ENCODE assay signal across 21 cellular contexts in genomic region chr10:126500866-126501265, GRCh38.
DNase-seq lines count a peak whose midpoint lies in the region; ATAC-seq and TF ChIP-seq lines count a peak whose summit lies in the region.
"Had no signal": no experiment of that assay in that cellular context is flagged by ENCODE, and none has a peak within 500 bp of the region (broad histone marks: within the 10 kb centered on the region; RNA-seq: fewer than 3 reads in every experiment).

No MANE protein-coding gene starts in this region.

- peaks cover 2% of the 10 kb centered on the region for H3K27me3 Mint-ChIP-seq in glutamatergic neuron (ENCODE audit: unreplicated experiment)
- H3K27me3 Mint-ChIP-seq in activated CD4-positive, alpha-beta T cell treated with anti-CD3 and anti-CD28 coated beads for 36 hours, result no peaks in the 10 kb centered on the region
- H3K27me3 Mint-ChIP-seq: activated CD4-positive, alpha-beta T cell treated with anti-CD3 and anti-CD28 coated beads, Interleukin-2, amount 10 ng/mL, durations not matched to agents 24 days and 14 days; central memory CD8-positive, alpha-beta T cell had no signal

- H3K36me3 Mint-ChIP-seq in glutamatergic neuron (ENCODE audit: unreplicated experiment), result no peaks in the 10 kb centered on the region
- H3K36me3 Mint-ChIP-seq in activated CD4-positive, alpha-beta T cell treated with anti-CD3 and anti-CD28 coated beads for 36 hours (ENCODE audit: low read depth), result no peaks in the 10 kb centered on the region

- in situ Hi-C loops in brain microvascular endothelial cell (cut with HindIII; ENCODE audit: low pct_ligation_motif_present, low sequenced_read_pairs), result no loop called here

- DNase-seq in AG04449 (ENCODE audit: low read depth, low spot score), result peak; percentile 69
- DNase-seq in HT1080 (ENCODE audit: low read depth), result peak; percentile 32
- peak; percentile 35 for DNase-seq in brain microvascular endothelial cell
- DNase-seq in glutamatergic neuron, result no peak
- no peak for DNase-seq in medulla oblongata (ENCODE audit: extremely low spot score)
- no peak for DNase-seq in activated CD4-positive, alpha-beta T cell treated with anti-CD3 and anti-CD28 coated beads for 36 hours
- DNase-seq in right lobe of liver, result no peak
- DNase-seq: 8988T; activated CD4-positive, alpha-beta T cell treated with anti-CD3 and anti-CD28 coated beads, Interleukin-2, amount 10 ng/mL, durations not matched to agents 24 days and 14 days; activated naive CD4-positive, alpha-beta T cell treated with anti-CD3 and anti-CD28 coated beads, Interleukin-2, amount 50 U/mL, for 16 hours; H9; heart right ventricle; NCI-H1105; NCI-H2227 treated with DMSO at 0.1 percent for 48 hours; SHP77; T1000; thyroid gland had no signal

- H3K27me3 ChIP-seq in brain microvascular endothelial cell (replicated peaks) (no peaks in the 10 kb centered on the region), right lobe of liver (no peaks in the 10 kb centered on the region)
- H3K27me3 ChIP-seq: neutrophil, thyroid gland had no signal

- H3K4me3 ChIP-seq in AG04449 (ENCODE audit: low read depth, low read length) (no peak overlapping the region), brain microvascular endothelial cell (ENCODE audit: low read depth, low read length) (no peak overlapping the region), right lobe of liver (no peak overlapping the region)
- H3K4me3 ChIP-seq: heart right ventricle, K562, thyroid gland had no signal

- no peak overlapping the region for H3K27ac ChIP-seq in brain microvascular endothelial cell
- H3K27ac ChIP-seq in right lobe of liver, result no peak overlapping the region
- H3K27ac ChIP-seq: heart right ventricle, neutrophil, thyroid gland had no signal

- POLR2A ChIA-PET in AG04449 (lab: Yijun Ruan, JAX), result interaction anchor here (1.2 to 1.3 kb wide), 2 partner anchors 114 to 116 kb away, joined by 3 to 4 read pairs; no protein-coding TSS in a partner anchor
- POLR2A ChIA-PET in activated CD4-positive, alpha-beta T cell treated with anti-CD3 and anti-CD28 coated beads for 36 hours (lab: Charles Lee), result no interaction called here

- CTCF ChIA-PET in AG04449 (lab: Yijun Ruan, JAX), result interaction anchor here (0.9 to 8.6 kb wide), 7 partner anchors 13 to 567 kb away, joined by 3 to 116 read pairs (median 3); partner anchors contain the start of gene ADAM12
- CTCF ChIA-PET in activated CD4-positive, alpha-beta T cell treated with anti-CD3 and anti-CD28 coated beads for 36 hours (lab: Charles Lee), result interaction anchor here (0.8 to 1.0 kb wide), 2 partner anchors 114 to 518 kb away, joined by 3 to 4 read pairs; no protein-coding TSS in a partner anchor

- H3K4me3 Mint-ChIP-seq in glutamatergic neuron (ENCODE audit: unreplicated experiment), result no peak overlapping the region
- no peak overlapping the region for H3K4me3 Mint-ChIP-seq in activated CD4-positive, alpha-beta T cell treated with anti-CD3 and anti-CD28 coated beads for 36 hours
- H3K4me3 Mint-ChIP-seq: activated CD4-positive, alpha-beta T cell treated with anti-CD3 and anti-CD28 coated beads, Interleukin-2, amount 10 ng/mL, durations not matched to agents 24 days and 14 days; central memory CD8-positive, alpha-beta T cell; H9 had no signal

- H3K4me1 ChIP-seq in right lobe of liver, result no peaks in the 10 kb centered on the region
- H3K4me1 ChIP-seq: heart right ventricle, thyroid gland had no signal

- no peaks in the 10 kb centered on the region for H3K36me3 ChIP-seq in brain microvascular endothelial cell (replicated peaks)
- no peaks in the 10 kb centered on the region for H3K36me3 ChIP-seq in right lobe of liver
- H3K36me3 ChIP-seq: heart right ventricle, neutrophil, thyroid gland had no signal

- no peak for TF ChIP-seq POLR2A in right lobe of liver (IDR thresholded peaks at IDR 0.05)

- peaks cover 2% of the 10 kb centered on the region for H3K9me3 Mint-ChIP-seq in glutamatergic neuron (ENCODE audit: unreplicated experiment)
- H3K9me3 Mint-ChIP-seq in activated CD4-positive, alpha-beta T cell treated with anti-CD3 and anti-CD28 coated beads for 36 hours (ENCODE audit: low read depth), result no peaks in the 10 kb centered on the region
- H3K9me3 Mint-ChIP-seq: activated CD4-positive, alpha-beta T cell treated with anti-CD3 and anti-CD28 coated beads, Interleukin-2, amount 10 ng/mL, durations not matched to agents 24 days and 14 days; H9 had no signal

- no peaks in the 10 kb centered on the region for H3K4me1 Mint-ChIP-seq in glutamatergic neuron (ENCODE audit: low read depth, unreplicated experiment)
- H3K4me1 Mint-ChIP-seq in activated CD4-positive, alpha-beta T cell treated with anti-CD3 and anti-CD28 coated beads for 36 hours, result no peaks in the 10 kb centered on the region
- H3K4me1 Mint-ChIP-seq: activated CD4-positive, alpha-beta T cell treated with anti-CD3 and anti-CD28 coated beads, Interleukin-2, amount 10 ng/mL, durations not matched to agents 24 days and 14 days; central memory CD8-positive, alpha-beta T cell; H9 had no signal

- 32% methylated on average over 3 of the region's 3 CpGs for WGBS in right lobe of liver (ENCODE audit: insufficient coverage, low coverage, low lambda C conversion rate, missing lambda C conversion rate)

- TF ChIP-seq CTCF in AG04449 (IDR thresholded peaks at IDR 0.05; ENCODE audit: insufficient read depth, low read length, missing control alignments) (no peak), brain microvascular endothelial cell (IDR thresholded peaks at IDR 0.05; ENCODE audit: low read depth, low read length, missing control alignments) (peak; percentile 19), glutamatergic neuron (IDR thresholded peaks at IDR 0.05; ENCODE audit: partially characterized antibody, unreplicated experiment) (no peak), right lobe of liver (IDR thresholded peaks at IDR 0.05) (no peak)

- peak overlapping the region; percentile 17 for H3K27ac Mint-ChIP-seq in glutamatergic neuron (ENCODE audit: unreplicated experiment)
- no peak overlapping the region for H3K27ac Mint-ChIP-seq in activated CD4-positive, alpha-beta T cell treated with anti-CD3 and anti-CD28 coated beads for 36 hours
- H3K27ac Mint-ChIP-seq: activated CD4-positive, alpha-beta T cell treated with anti-CD3 and anti-CD28 coated beads, Interleukin-2, amount 10 ng/mL, durations not matched to agents 24 days and 14 days; H9 had no signal

- H3K9me3 ChIP-seq in right lobe of liver, result no peaks in the 10 kb centered on the region
- H3K9me3 ChIP-seq: heart right ventricle, neutrophil, thyroid gland had no signal

- no peak for ATAC-seq in activated CD4-positive, alpha-beta T cell treated with anti-CD3 and anti-CD28 coated beads for 36 hours
- ATAC-seq in right lobe of liver, result no peak
- no peak for ATAC-seq in HG03442 (IDR thresholded peaks at IDR 0.05; ENCODE audit: unreplicated experiment)
- ATAC-seq: heart right ventricle, K562 had no signal

- intact Hi-C loops in activated CD4-positive, alpha-beta T cell treated with anti-CD3 and anti-CD28 coated beads for 36 hours (cut with DNase I, micrococcal nuclease), result no loop called here
- intact Hi-C loops in right lobe of liver (cut with DNase I), result loop anchor here in 1 of 2 donors (10.0 kb wide), 1 partner anchor 516 kb away; no protein-coding TSS in a partner anchor

Comparison
In these comparisons a context has a peak if more than half of its experiments do, and no peak if none do; other contexts are left out.
1. DNase-seq: peak in AG04449 (single experiment), HT1080 (single experiment) and brain microvascular endothelial cell (single experiment); none in glutamatergic neuron (single experiment), medulla oblongata (single experiment), activated CD4-positive, alpha-beta T cell treated with anti-CD3 and anti-CD28 coated beads for 36 hours (single experiment) and right lobe of liver (0 of 3).